ENCODE assay signal across 8 cellular contexts in the genomic region with DNA sequence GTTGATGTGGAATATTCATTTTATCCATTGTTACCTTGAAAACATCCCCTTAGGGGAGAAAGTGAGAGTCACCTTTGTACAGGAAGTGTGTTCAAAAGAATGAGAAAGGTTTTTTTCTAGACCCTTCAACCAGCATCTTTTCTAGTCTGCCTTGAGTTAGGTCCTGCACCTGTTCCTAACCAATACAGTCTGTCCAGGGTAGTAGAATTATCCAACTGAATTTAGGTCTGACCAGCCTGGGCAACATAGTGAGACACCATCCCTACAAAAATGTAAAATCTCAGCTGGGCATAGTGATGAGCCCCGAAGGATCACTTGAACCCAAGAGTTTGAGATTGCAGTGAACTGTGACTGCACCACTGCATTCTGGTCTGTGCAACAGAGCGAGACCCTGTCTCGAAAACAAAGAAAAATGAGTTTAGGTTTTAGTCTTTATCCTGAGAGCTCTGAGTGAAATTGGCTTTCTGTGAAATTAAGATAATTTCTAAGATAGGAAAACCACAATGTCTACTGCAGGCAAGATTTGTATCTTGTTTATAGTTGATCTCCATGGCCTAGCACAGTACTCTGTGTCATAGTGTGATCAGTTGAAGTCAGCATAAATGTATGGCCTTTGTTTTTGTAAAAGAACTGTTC. TPM values are rescaled to one million over a fixed set of nuclear protein-coding genes. Genes with fewer than 3 reads are reported as not detected.
DNase-seq lines count a peak whose midpoint lies in the region; ATAC-seq and TF ChIP-seq lines count a peak whose summit lies in the region.

No MANE protein-coding gene starts in this region.

- H3K27ac ChIP-seq in vagina: no peak overlapping the region

- peak overlapping the region; percentile 71 for H3K27ac Mint-ChIP-seq in activated naive CD4-positive, alpha-beta T cell treated with anti-CD3 and anti-CD28 coated beads for 36 hours
- H3K27ac Mint-ChIP-seq in T-helper 1 cell treated with Interleukin-12 subunit alpha and Interleukin-12 subunit beta and Interleukin-4 antibody, amounts not matched to agents 30 μg/mL and 1 μg/mL, for 36 hours: peak overlapping the region; percentile 21
- peak overlapping the region in 1 of 2 donors; percentile 57 for H3K27ac Mint-ChIP-seq in stimulated activated naive CD8-positive, alpha-beta T cell treated with anti-CD3 and anti-CD28 coated beads, Interleukin-15, amount 100 ng/mL, for 72 hours

- peaks cover 0 to 5% of the 10 kb centered on the region in 2 donors for H3K36me3 ChIP-seq in vagina

- intact Hi-C loops in activated naive CD4-positive, alpha-beta T cell treated with anti-CD3 and anti-CD28 coated beads for 36 hours (cut with micrococcal nuclease): loop anchor here (1.0 to 5.0 kb wide), 4 partner anchors 8 to 895 kb away; a partner anchor contains a TSS
- intact Hi-C loops in vagina (cut with DNase I): no loop called here

- H3K4me1 ChIP-seq in vagina: peaks cover 37% of the 10 kb centered on the region

- H3K4me1 Mint-ChIP-seq in activated naive CD4-positive, alpha-beta T cell treated with anti-CD3 and anti-CD28 coated beads for 36 hours (ENCODE audit: low read depth): peaks cover 40% of the 10 kb centered on the region
- peaks cover 20% of the 10 kb centered on the region for H3K4me1 Mint-ChIP-seq in T-helper 1 cell treated with Interleukin-12 subunit alpha and Interleukin-12 subunit beta and Interleukin-4 antibody, amounts not matched to agents 30 μg/mL and 1 μg/mL, for 36 hours (ENCODE audit: low read depth)
- peaks cover 21% of the 10 kb centered on the region for H3K4me1 Mint-ChIP-seq in stimulated activated naive CD8-positive, alpha-beta T cell treated with anti-CD3 and anti-CD28 coated beads, Interleukin-15, amount 100 ng/mL, for 72 hours

- TF ChIP-seq CTCF in vagina (IDR thresholded peaks at IDR 0.05): no peak

- peaks cover 4% of the 10 kb centered on the region for H3K36me3 Mint-ChIP-seq in activated naive CD4-positive, alpha-beta T cell treated with anti-CD3 and anti-CD28 coated beads for 36 hours (ENCODE audit: low read depth)
- H3K36me3 Mint-ChIP-seq in T-helper 1 cell treated with Interleukin-12 subunit alpha and Interleukin-12 subunit beta and Interleukin-4 antibody, amounts not matched to agents 30 μg/mL and 1 μg/mL, for 36 hours (ENCODE audit: low read depth): peaks cover 2% of the 10 kb centered on the region

- CTCF ChIA-PET in activated naive CD4-positive, alpha-beta T cell treated with anti-CD3 and anti-CD28 coated beads for 36 hours (lab: Charles Lee): interaction anchor here (1.7 kb wide), 1 partner anchor 152 kb away, joined by 4 read pairs; no protein-coding TSS in a partner anchor

- H3K27me3 Mint-ChIP-seq in activated naive CD4-positive, alpha-beta T cell treated with anti-CD3 and anti-CD28 coated beads for 36 hours (ENCODE audit: low read depth): no peaks in the 10 kb centered on the region
- H3K27me3 Mint-ChIP-seq in T-helper 1 cell treated with Interleukin-12 subunit alpha and Interleukin-12 subunit beta and Interleukin-4 antibody, amounts not matched to agents 30 μg/mL and 1 μg/mL, for 36 hours (ENCODE audit: low read depth): no peaks in the 10 kb centered on the region
- H3K27me3 Mint-ChIP-seq in stimulated activated naive CD8-positive, alpha-beta T cell treated with anti-CD3 and anti-CD28 coated beads, Interleukin-15, amount 100 ng/mL, for 72 hours: no peaks in the 10 kb centered on the region

- DNase-seq in activated naive CD4-positive, alpha-beta T cell treated with anti-CD3 and anti-CD28 coated beads for 36 hours: peak; percentile 16
- no peak for DNase-seq in activated naive CD4-positive, alpha-beta T cell treated with anti-CD3 and anti-CD28 coated beads, Interleukin-2, amount 50 U/mL, for 16 hours
- DNase-seq in stimulated activated naive CD8-positive, alpha-beta T cell treated with anti-CD3 and anti-CD28 coated beads, Interleukin-15, amount 100 ng/mL, for 72 hours: no peak
- DNase-seq in HuH-7.5 (ENCODE audit: low spot score) (no peak), LoVo (ENCODE audit: low spot score) (no peak), vagina (ENCODE audit: extremely low spot score in 2 of 2) (no peak)

- TF ChIP-seq POLR2A in vagina (IDR thresholded peaks at IDR 0.05): no peak

- H3K27me3 ChIP-seq in vagina: no peaks in the 10 kb centered on the region

- no peaks in the 10 kb centered on the region for H3K9me3 ChIP-seq in vagina

- H3K4me3 Mint-ChIP-seq in activated naive CD4-positive, alpha-beta T cell treated with anti-CD3 and anti-CD28 coated beads for 36 hours: peak overlapping the region; percentile 5
- H3K4me3 Mint-ChIP-seq in T-helper 1 cell treated with Interleukin-12 subunit alpha and Interleukin-12 subunit beta and Interleukin-4 antibody, amounts not matched to agents 30 μg/mL and 1 μg/mL, for 36 hours: peak overlapping the region; percentile 11
- peak overlapping the region; percentile 11 to 19 for H3K4me3 Mint-ChIP-seq in stimulated activated naive CD8-positive, alpha-beta T cell treated with anti-CD3 and anti-CD28 coated beads, Interleukin-15, amount 100 ng/mL, for 72 hours

- no peak overlapping the region for H3K4me3 ChIP-seq in vagina

- ATAC-seq in HG02885 (IDR thresholded peaks at IDR 0.05; ENCODE audit: poor library complexity, unreplicated experiment): peak; percentile 86
- ATAC-seq in stimulated activated naive CD8-positive, alpha-beta T cell treated with anti-CD3 and anti-CD28 coated beads, Interleukin-15, amount 100 ng/mL, for 72 hours: peak; percentile 93

- H3K9me3 Mint-ChIP-seq in activated naive CD4-positive, alpha-beta T cell treated with anti-CD3 and anti-CD28 coated beads for 36 hours: no peaks in the 10 kb centered on the region
- no peaks in the 10 kb centered on the region for H3K9me3 Mint-ChIP-seq in T-helper 1 cell treated with Interleukin-12 subunit alpha and Interleukin-12 subunit beta and Interleukin-4 antibody, amounts not matched to agents 30 μg/mL and 1 μg/mL, for 36 hours
- no peaks in the 10 kb centered on the region for H3K9me3 Mint-ChIP-seq in stimulated activated naive CD8-positive, alpha-beta T cell treated with anti-CD3 and anti-CD28 coated beads, Interleukin-15, amount 100 ng/mL, for 72 hours

RNA-seq across cellular contexts. Expression of a gene that starts 25.2 kb away (rescaled TPM):
- 10 to 100 TPM; 37.0 to 38.5 TPM for total RNA-seq in activated naive CD4-positive, alpha-beta T cell treated with anti-CD3 and anti-CD28 coated beads for 36 hours
- total RNA-seq in vagina: 90.6 TPM
